Comparison of ENCODE assay signal across 8 cellular contexts in genomic region chr19:45496349-45496953, GRCh38. TPM values are rescaled to one million over a fixed set of nuclear protein-coding genes. Genes with fewer than 3 reads are reported as not detected.
DNase-seq lines count a peak whose midpoint lies in the region; ATAC-seq, FAIRE-seq and TF ChIP-seq lines count a peak whose summit lies in the region.

No MANE protein-coding gene starts in this region.

- no peaks in the 10 kb centered on the region for H4K20me1 ChIP-seq in keratinocyte (ENCODE audit: control insufficient read depth, extremely low read depth, insufficient read depth, low read length)

- peak overlapping the region; percentile 75 for H3K4me3 ChIP-seq in CD8-positive, alpha-beta T cell (ENCODE audit: low read depth, low read length)
- H3K4me3 ChIP-seq in HFF-Myc (replicated peaks; ENCODE audit: low read depth, low read length) (peak overlapping the region; percentile 54), body of pancreas (peak overlapping the region in 1 of 2 donors; percentile 4), keratinocyte (ENCODE audit: control insufficient read depth in 2 of 3, extremely low read depth in 1 of 3, insufficient read depth in 2 of 3, low read depth in 1 of 3, low read length in 3 of 3) (peak overlapping the region; percentile 70 to 92 (median 76))

- H3K36me3 Mint-ChIP-seq in CD8-positive, alpha-beta T cell, result peaks cover 4% of the 10 kb centered on the region

- H3K27me3 Mint-ChIP-seq in CD8-positive, alpha-beta T cell (ENCODE audit: low read depth), result peaks cover 21% of the 10 kb centered on the region

- H3K9me3 Mint-ChIP-seq in CD8-positive, alpha-beta T cell, result no peaks in the 10 kb centered on the region

- FAIRE-seq in keratinocyte (lab: Jason Lieb, UNC), result no peak

- POLR2A ChIA-PET in CD8-positive, alpha-beta T cell (lab: Charles Lee), result interaction anchor here (1.2 to 2.8 kb wide), 3 partner anchors 11 to 57 kb away, joined by 3 to 8 read pairs (median 6); no protein-coding TSS in a partner anchor

- no peak for TF ChIP-seq CTCF in CD8-positive, alpha-beta T cell (IDR thresholded peaks at IDR 0.05)
- no peak for TF ChIP-seq CTCF in HFF-Myc (IDR thresholded peaks at IDR 0.05; ENCODE audit: low read depth, low read length, missing control alignments)
- no peak for TF ChIP-seq CTCF in body of pancreas (IDR thresholded peaks at IDR 0.05)
- TF ChIP-seq CTCF in keratinocyte (optimal IDR thresholded peaks at IDR 0.05 in 1 of 3, IDR thresholded peaks at IDR 0.05 in 1 of 3, conservative IDR thresholded peaks at IDR 0.05 in 1 of 3; ENCODE audit: extremely low read depth in 1 of 3, insufficient read depth in 2 of 3, low read length in 3 of 3), result no peak

- dilution Hi-C loops in keratinocyte (cut with MboI; ENCODE audit: extremely low pct_ligation_motif_present, low sequenced_read_pairs), result no loop called here

- H3K4me2 ChIP-seq in keratinocyte (ENCODE audit: control insufficient read depth, extremely low read depth, insufficient read depth, low read depth, low read length), result peak overlapping the region; percentile 89

- H3K27ac ChIP-seq in CD8-positive, alpha-beta T cell (ENCODE audit: low read depth, low read length), result no peak overlapping the region
- H3K27ac ChIP-seq in body of pancreas, result no peak overlapping the region
- H3K27ac ChIP-seq in keratinocyte (ENCODE audit: control insufficient read depth, insufficient read depth, low read length), result no peak overlapping the region

- H3K9me1 ChIP-seq in keratinocyte (ENCODE audit: control insufficient read depth, extremely low read depth, insufficient read depth, low read length), result no peaks in the 10 kb centered on the region

- no peaks in the 10 kb centered on the region for H3K9me3 ChIP-seq in CD8-positive, alpha-beta T cell (ENCODE audit: low read length)
- H3K9me3 ChIP-seq in body of pancreas (no peaks in the 10 kb centered on the region), keratinocyte (ENCODE audit: control insufficient read depth, low read depth, low read length) (no peaks in the 10 kb centered on the region)

- no peak overlapping the region for H3K27ac Mint-ChIP-seq in CD8-positive, alpha-beta T cell

- WGBS in body of pancreas, 2 donors, result 0 to 1% methylated on average over 1 to 52 of the region's 54 CpGs

- no peaks in the 10 kb centered on the region for H3K27me3 ChIP-seq in CD8-positive, alpha-beta T cell (ENCODE audit: insufficient read depth, low read length)
- H3K27me3 ChIP-seq in body of pancreas (no peaks in the 10 kb centered on the region), keratinocyte (ENCODE audit: control insufficient read depth, extremely low read depth, insufficient read depth, low read length) (no peaks in the 10 kb centered on the region)

- CTCF ChIA-PET in CD8-positive, alpha-beta T cell (lab: Charles Lee), result interaction anchor here (0.6 to 4.2 kb wide), 7 partner anchors 9 to 146 kb away, joined by 3 to 34 read pairs (median 5); no protein-coding TSS in a partner anchor

- peak overlapping the region; percentile 74 for H3K4me3 Mint-ChIP-seq in CD8-positive, alpha-beta T cell

- intact Hi-C loops in CD8-positive, alpha-beta T cell (cut with DNase I, micrococcal nuclease), result loop anchor here (2.0 to 5.0 kb wide), 4 partner anchors 88 to 494 kb away; partner anchors contain the start of genes OPA3 (in 1 of the 2), QPCTL (in 1 of the 2), RELB (in 1 of the 2) and SNRPD2 (in 1 of the 2)
- intact Hi-C loops in body of pancreas (cut with DNase I), result no loop called here

- H2AFZ ChIP-seq in keratinocyte (ENCODE audit: control insufficient read depth, low read length), result peak overlapping the region; percentile 22

- DNase-seq in CD8-positive, alpha-beta T cell, result peak in 4 of 7 experiments; percentile 37 to 64 (median 50)
- DNase-seq in HFF-Myc (ENCODE audit: extremely low read depth, low read depth) (no peak), body of pancreas (peak in 3 of 4 donors; percentile 34 to 50 (median 38)), keratinocyte (ENCODE audit: low read depth, low spot score) (no peak), midbrain (lab: John Stamatoyannopoulos, UW) (no peak), medulla oblongata (ENCODE audit: extremely low spot score) (no peak)
- DNase-seq in stimulated activated CD8-positive, alpha-beta memory T cell treated with anti-CD3 and anti-CD28 coated beads, Interleukin-4, amount 100 ng/mL, for 48 hours, result peak; percentile 62

- no peaks in the 10 kb centered on the region for H3K79me2 ChIP-seq in keratinocyte (ENCODE audit: control insufficient read depth, insufficient read depth, low read length)

- H3K36me3 ChIP-seq in CD8-positive, alpha-beta T cell (ENCODE audit: insufficient read depth, low read length), result no peaks in the 10 kb centered on the region
- H3K36me3 ChIP-seq in body of pancreas (replicated peaks in 1 of 2; ENCODE audit: insufficient read depth in 1 of 2, low read depth in 2 of 2) (no peaks in the 10 kb centered on the region), keratinocyte (ENCODE audit: control insufficient read depth in 2 of 2, extremely low read depth in 1 of 2, insufficient read depth in 2 of 2, low read length in 2 of 2) (peaks cover 0 to 4% of the 10 kb centered on the region in 2 experiments)

- peaks cover 45% of the 10 kb centered on the region for H3K4me1 ChIP-seq in CD8-positive, alpha-beta T cell (ENCODE audit: insufficient read depth, low read length)
- H3K4me1 ChIP-seq in body of pancreas (peaks cover 36% of the 10 kb centered on the region), keratinocyte (ENCODE audit: control insufficient read depth, extremely low read depth, insufficient read depth, low read length) (peaks cover 18% of the 10 kb centered on the region)

- TF ChIP-seq POLR2A in body of pancreas (IDR thresholded peaks at IDR 0.05), result no peak

- peak overlapping the region; percentile 67 for H3K9ac ChIP-seq in keratinocyte (ENCODE audit: control insufficient read depth, extremely low read depth, insufficient read depth, low read length)

- ATAC-seq in CD8-positive, alpha-beta T cell, result peak; percentile 16
- ATAC-seq in body of pancreas, result peak; percentile 38

- H3K4me1 Mint-ChIP-seq in CD8-positive, alpha-beta T cell (ENCODE audit: low read depth), result peaks cover 37% of the 10 kb centered on the region

TF ChIP-seq in PFSK-1, 5 proteins besides CTCF, POLR2A, EP300 and RAD21 (continues in another document):
- TF ChIP-seq SIN3A (IDR thresholded peaks at IDR 0.05; ENCODE audit: borderline replicate concordance, insufficient read depth, low read length) (peak; percentile 93; the same call in 1 of the 2 replicates), POLR2AphosphoS5 (IDR thresholded peaks at IDR 0.05; ENCODE audit: low read depth, low read length) (no peak), FOXP2 (optimal IDR thresholded peaks at IDR 0.05; ENCODE audit: borderline replicate concordance, extremely low read depth, extremely low read length, insufficient read depth) (peak; percentile 75), TAF1 (IDR thresholded peaks at IDR 0.05; ENCODE audit: borderline replicate concordance, insufficient read depth, low read length) (no peak)

RNA-seq across cellular contexts. Expression of gene RTN2, which starts 0.4 kb away (rescaled TPM):
- 1 to 10 TPM in 1 of 2 experiments, under 1 TPM in 1; 0.64 to 1.3 TPM for total RNA-seq in CD8-positive, alpha-beta T cell
- polyA plus RNA-seq in PFSK-1 (2012; ENCODE audit: insufficient read length, low read depth), result 20.7 TPM
- 1 to 10 TPM; 2.9 to 5.6 TPM for total RNA-seq in body of pancreas
- polyA plus RNA-seq in keratinocyte, result 8.5 to 13.6 TPM (median 12.2 TPM) in 3 replicates
- polyA plus RNA-seq in keratinocyte (2011; ENCODE audit: low read depth), result 4.5 TPM
- polyA plus RNA-seq in keratinocyte (2011; cell fraction: cytosol; rRNA removed), result 7.2 and 12.4 TPM in 2 replicates
- 6.7 and 10.0 TPM in 2 replicates for polyA plus RNA-seq in keratinocyte (2011; cell fraction: nucleus; rRNA removed)
- 7.5 and 15.7 TPM in 2 replicates for polyA plus RNA-seq in keratinocyte (2012; ENCODE audit: low replicate concordance)
- 5.7 to 20.4 TPM (median 8.5 TPM) in 3 replicates for polyA minus RNA-seq in keratinocyte
- polyA minus RNA-seq in keratinocyte (2011; cell fraction: cytosol; rRNA and poly(A)+ RNA removed), result 21.7 TPM
- polyA minus RNA-seq in keratinocyte (2011; cell fraction: nucleus; rRNA and poly(A)+ RNA removed), result 6.4 and 13.0 TPM in 2 replicates

RNA-seq across cellular contexts. Expression of gene PPM1N, which starts 1.8 kb away (rescaled TPM):
- 1 to 10 TPM; 5.6 to 8.0 TPM for total RNA-seq in CD8-positive, alpha-beta T cell
- 5.8 TPM for polyA plus RNA-seq in PFSK-1 (2012; ENCODE audit: insufficient read length, low read depth)
- not detected for total RNA-seq in body of pancreas
- polyA plus RNA-seq in keratinocyte, result 1.9 to 2.5 TPM (median 2.0 TPM) in 3 replicates
- polyA plus RNA-seq in keratinocyte (2011; ENCODE audit: low read depth), result 0.64 TPM
- 1.6 and 2.1 TPM in 2 replicates for polyA plus RNA-seq in keratinocyte (2011; cell fraction: cytosol; rRNA removed)
- 1.4 and 1.9 TPM in 2 replicates for polyA plus RNA-seq in keratinocyte (2011; cell fraction: nucleus; rRNA removed)
- 1.2 and 2.1 TPM in 2 replicates for polyA plus RNA-seq in keratinocyte (2012; ENCODE audit: low replicate concordance)
- polyA minus RNA-seq in keratinocyte, result 0.42 TPM in 1 of 3 replicates, not detected in the others
- not detected for polyA minus RNA-seq in keratinocyte (2011; cell fraction: cytosol; rRNA and poly(A)+ RNA removed)
- polyA minus RNA-seq in keratinocyte (2011; cell fraction: nucleus; rRNA and poly(A)+ RNA removed), result not detected in 2 replicates

RNA-seq across cellular contexts. Expression of gene VASP, which starts 10.8 kb away (rescaled TPM):
- total RNA-seq in CD8-positive, alpha-beta T cell, result 10 to 100 TPM; 45.6 to 51.6 TPM
- polyA plus RNA-seq in PFSK-1 (2012; ENCODE audit: insufficient read length, low read depth), result 73.2 TPM
- 10 to 100 TPM; 27.0 to 29.7 TPM for total RNA-seq in body of pancreas
- polyA plus RNA-seq in keratinocyte, result 99.0 to 117 TPM (median 110 TPM) in 3 replicates
- polyA plus RNA-seq in keratinocyte (2011; ENCODE audit: low read depth), result 76.9 TPM
- polyA plus RNA-seq in keratinocyte (2011; cell fraction: cytosol; rRNA removed), result 78.8 and 128 TPM in 2 replicates
- 94.7 and 121 TPM in 2 replicates for polyA plus RNA-seq in keratinocyte (2011; cell fraction: nucleus; rRNA removed)
- polyA plus RNA-seq in keratinocyte (2012; ENCODE audit: low replicate concordance), result 53.7 and 126 TPM in 2 replicates
- 88.7 to 145 TPM (median 99.3 TPM) in 3 replicates for polyA minus RNA-seq in keratinocyte
- polyA minus RNA-seq in keratinocyte (2011; cell fraction: cytosol; rRNA and poly(A)+ RNA removed), result 240 TPM
- 117 and 165 TPM in 2 replicates for polyA minus RNA-seq in keratinocyte (2011; cell fraction: nucleus; rRNA and poly(A)+ RNA removed)

RNA-seq across cellular contexts. Expression of gene FOSB, which starts 28.7 kb away (rescaled TPM):
- total RNA-seq in CD8-positive, alpha-beta T cell, result 100 to 1,000 TPM; 625 to 631 TPM
- 1.7 TPM for polyA plus RNA-seq in PFSK-1 (2012; ENCODE audit: insufficient read length, low read depth)
- 10 to 100 TPM in 1 of 2 donors, 1 to 10 TPM in 1; 4.2 to 84.7 TPM for total RNA-seq in body of pancreas
- polyA plus RNA-seq in keratinocyte, result 0.27 to 4.6 TPM (median 3.9 TPM) in 3 replicates
- 7.5 TPM for polyA plus RNA-seq in keratinocyte (2011; ENCODE audit: low read depth)
- 1.2 and 2.5 TPM in 2 replicates for polyA plus RNA-seq in keratinocyte (2011; cell fraction: cytosol; rRNA removed)
- polyA plus RNA-seq in keratinocyte (2011; cell fraction: nucleus; rRNA removed), result 69.0 and 109 TPM in 2 replicates
- 0.37 and 11.7 TPM in 2 replicates for polyA plus RNA-seq in keratinocyte (2012; ENCODE audit: low replicate concordance)
- 2.9 to 15.1 TPM (median 9.2 TPM) in 3 replicates for polyA minus RNA-seq in keratinocyte
- 1.7 TPM for polyA minus RNA-seq in keratinocyte (2011; cell fraction: cytosol; rRNA and poly(A)+ RNA removed)
- 41.5 and 54.1 TPM in 2 replicates for polyA minus RNA-seq in keratinocyte (2011; cell fraction: nucleus; rRNA and poly(A)+ RNA removed)

Comparison
In these comparisons a context has a peak if more than half of its experiments do, and no peak if none do; other contexts are left out.
1. DNase-seq: peak in CD8-positive, alpha-beta T cell (4 of 7), body of pancreas (3 of 4) and stimulated activated CD8-positive, alpha-beta memory T cell treated with anti-CD3 and anti-CD28 coated beads, Interleukin-4, amount 100 ng/mL, for 48 hours (single experiment); none in HFF-Myc (single experiment), keratinocyte (single experiment), midbrain (single experiment) and medulla oblongata (single experiment).
2. RNA of gene PPM1N, which starts 1.8 kb away (total RNA-seq): 5.6 to 8.0 TPM in CD8-positive, alpha-beta T cell; not detected in body of pancreas; every median in the first group is over 4 times any median in the second.